13 cellular contexts compared by ENCODE assay signal in genomic region chr12:30882706-30883105, GRCh38. TPM values are rescaled to one million over a fixed set of nuclear protein-coding genes. Genes with fewer than 3 reads are reported as not detected.
A peak's percentile ranks its signal among the peaks of the same experiment; 100 is the strongest.
DNase-seq lines count a peak whose midpoint lies in the region; ATAC-seq lines count a peak whose summit lies in the region.
"Had no signal": no experiment of that assay in that cellular context is flagged by ENCODE, and none has a peak within 500 bp of the region (broad histone marks: within the 10 kb centered on the region; RNA-seq: fewer than 3 reads in every experiment).

No MANE protein-coding gene starts in this region.

- H3K27me3 ChIP-seq in GM23248 (replicated peaks; ENCODE audit: insufficient read depth) (peaks cover 11% of the 10 kb centered on the region; the same call in 1 of the 2 replicates), HAP-1 (ENCODE audit: low read depth) (peaks cover 13% of the 10 kb centered on the region)

- H3K4me1 ChIP-seq in GM23248 (ENCODE audit: insufficient read depth) (no peaks in the 10 kb centered on the region), HAP-1 (no peaks in the 10 kb centered on the region)
- H3K4me1 ChIP-seq: stomach had no signal

- H3K9ac ChIP-seq in GM23248: no peak overlapping the region

- H4K20me1 ChIP-seq in GM23248 (ENCODE audit: insufficient read depth): no peaks in the 10 kb centered on the region

- no peaks in the 10 kb centered on the region for H3K9me2 ChIP-seq in GM23248 (ENCODE audit: insufficient read depth)

- H3K9me3 ChIP-seq in GM23248 (ENCODE audit: low read depth) (no peaks in the 10 kb centered on the region), HAP-1 (no peaks in the 10 kb centered on the region)

- no peaks in the 10 kb centered on the region for H3F3A ChIP-seq in GM23248 (ENCODE audit: insufficient read depth)

- WGBS in GM23248 (ENCODE audit: low coverage in 1 of 2, low lambda C conversion rate in 2 of 2, missing lambda C conversion rate in 2 of 2), 2 experiments: 71 to 78% methylated on average over 3 of the region's 3 CpGs

- no peak overlapping the region for H3K27ac ChIP-seq in GM23248
- H3K27ac ChIP-seq: SK-N-MC, stomach had no signal

- no peaks in the 10 kb centered on the region for H3K79me2 ChIP-seq in GM23248 (ENCODE audit: insufficient read depth)

- DNase-seq in GM23248: peak; percentile 4
- DNase-seq in NCI-H524 treated with DMSO at 0.1 percent for 48 hours (lab: John Stamatoyannopoulos, UW): peak; percentile 8
- DNase-seq in dermis blood vessel endothelial cell: peak; percentile 58
- DNase-seq in myocyte (ENCODE audit: low read depth): peak; percentile 13
- no peak for DNase-seq in occipital lobe (lab: John Stamatoyannopoulos, UW)
- no peak for DNase-seq in HAP-1 (ENCODE audit: low spot score in 2 of 2)
- DNase-seq: activated B cell treated with CpG ODN at 0.5 μM for 24 hours, mammary epithelial cell, NCI-H187, stomach had no signal

- in situ Hi-C loops in GM23248 (cut with MboI): no loop called here
- in situ Hi-C loops in HAP-1 (cut with MboI; ENCODE audit: low sequenced_read_pairs): no loop called here

- no peak overlapping the region for H3K4me3 ChIP-seq in GM23248
- no peak overlapping the region for H3K4me3 ChIP-seq in HAP-1
- H3K4me3 ChIP-seq: SK-N-MC, stomach had no signal

- H3K4me2 ChIP-seq in GM23248 (ENCODE audit: unreplicated experiment): no peak overlapping the region

- H3K36me3 ChIP-seq in GM23248 (ENCODE audit: low read depth): no peaks in the 10 kb centered on the region
- no peaks in the 10 kb centered on the region for H3K36me3 ChIP-seq in HAP-1 (replicated peaks)
- H3K36me3 ChIP-seq: stomach had no signal

- no peak overlapping the region for H2AFZ ChIP-seq in GM23248

- ATAC-seq in GM21717 (IDR thresholded peaks at IDR 0.05; ENCODE audit: unreplicated experiment): no peak

RNA-seq across cellular contexts. Expression of gene TSPAN11, which starts 43.8 kb away (rescaled TPM):
- 0.76 and 1.9 TPM in 2 replicates for total RNA-seq in GM23248 (2014; rRNA removed; shearing (Covaris generic))
- 0.51 and 0.70 TPM in 2 replicates for polyA plus RNA-seq in GM23248 (2016; fragmentation: Nextera tagmentation; extraction: Ambion mirVana)
- 7.7 and 11.4 TPM in 2 replicates for total RNA-seq in dermis blood vessel endothelial cell
- 0.16 TPM in 2 replicates for total RNA-seq in myocyte
- polyA plus RNA-seq in myocyte (2012): 1.2 TPM
- 4.8 TPM for total RNA-seq in occipital lobe
- total RNA-seq: activated B cell treated with CpG ODN at 0.5 μM for 24 hours had no signal
- polyA plus RNA-seq: IgD-negative memory B cell had no signal

Comparison
In these comparisons a context has a peak if more than half of its experiments do, and no peak if none do; other contexts are left out.
1. DNase-seq: peak in GM23248 (single experiment), NCI-H524 treated with DMSO at 0.1 percent for 48 hours (single experiment), dermis blood vessel endothelial cell (single experiment) and myocyte (single experiment); none in occipital lobe (single experiment) and HAP-1 (0 of 2).